19 cellular contexts compared by ENCODE assay signal in the genomic region with DNA sequence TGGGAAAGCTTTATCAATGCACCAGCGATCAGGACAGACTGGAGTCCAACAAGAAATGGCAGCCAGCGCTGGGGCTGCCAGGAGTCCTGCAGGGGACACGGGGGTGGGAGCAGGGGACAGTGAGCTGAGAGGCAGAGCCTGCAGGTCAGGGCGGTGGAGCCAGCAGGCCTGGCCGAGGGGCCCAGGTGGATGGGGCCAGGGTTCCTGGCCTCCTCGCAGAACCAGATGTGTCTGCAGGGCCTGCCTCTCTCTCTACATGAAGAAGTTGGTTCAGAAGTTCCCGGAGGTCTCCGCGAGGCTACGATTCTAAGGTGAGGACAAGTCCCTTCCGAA.
"Had no signal": no experiment of that assay in that cellular context is flagged by ENCODE, and none has a peak within 500 bp of the region (broad histone marks: within the 10 kb centered on the region; RNA-seq: fewer than 3 reads in every experiment).

No MANE protein-coding gene starts in this region.

- H3K27ac ChIP-seq: epithelial cell of prostate, esophagus muscularis mucosa, gastrocnemius medialis, heart right ventricle, left lung, lower lobe of right lung, skin epidermis, upper lobe of left lung, uterus had no signal

- H3K4me3 ChIP-seq: esophagus muscularis mucosa, gastrocnemius medialis, heart right ventricle, left lung, lower lobe of right lung, skin epidermis, upper lobe of left lung, uterus had no signal

- H3K36me3 Mint-ChIP-seq: memory B cell, naive B cell had no signal

- H3K4me1 Mint-ChIP-seq: memory B cell, nephron had no signal

- H3K27ac Mint-ChIP-seq: effector memory CD8-positive, alpha-beta T cell; memory B cell; naive B cell; nephron had no signal

- H3K27me3 ChIP-seq: upper lobe of left lung, uterus had no signal

- H3K4me3 Mint-ChIP-seq: effector memory CD8-positive, alpha-beta T cell; memory B cell; nephron had no signal

- H3K36me3 ChIP-seq: esophagus muscularis mucosa, gastrocnemius medialis, heart right ventricle, left lung, lower lobe of right lung, upper lobe of left lung, uterus had no signal

- H3K9me3 ChIP-seq: esophagus muscularis mucosa, gastrocnemius medialis, left lung, lower lobe of right lung, upper lobe of left lung, uterus had no signal

- DNase-seq: effector memory CD8-positive, alpha-beta T cell; gastrocnemius medialis; heart right ventricle; hypothalamus; lower lobe of right lung; naive B cell; stimulated activated CD4-positive, alpha-beta T cell treated with anti-CD3 and anti-CD28 coated beads, Interleukin-12 subunit alpha, Interleukin-12 subunit beta, amount 100 ng/mL, for 4 hours; stimulated activated CD4-positive, alpha-beta T cell treated with anti-CD3 and anti-CD28 coated beads, Interleukin-2, amount 100 ng/mL, for 48 hours; stimulated activated naive CD4-positive, alpha-beta T cell treated with Interleukin-2 at 50 U/mL for 16 hours; uterus had no signal

- ATAC-seq: effector memory CD8-positive, alpha-beta T cell; gastrocnemius medialis; heart right ventricle; left lung; sciatic nerve had no signal

- FAIRE-seq: islet of Langerhans had no signal

- H3K4me1 ChIP-seq: esophagus muscularis mucosa, gastrocnemius medialis, heart right ventricle, left lung, lower lobe of right lung, upper lobe of left lung, uterus had no signal
